Comparison of ENCODE assay signal across 8 cellular contexts in the genomic region with DNA sequence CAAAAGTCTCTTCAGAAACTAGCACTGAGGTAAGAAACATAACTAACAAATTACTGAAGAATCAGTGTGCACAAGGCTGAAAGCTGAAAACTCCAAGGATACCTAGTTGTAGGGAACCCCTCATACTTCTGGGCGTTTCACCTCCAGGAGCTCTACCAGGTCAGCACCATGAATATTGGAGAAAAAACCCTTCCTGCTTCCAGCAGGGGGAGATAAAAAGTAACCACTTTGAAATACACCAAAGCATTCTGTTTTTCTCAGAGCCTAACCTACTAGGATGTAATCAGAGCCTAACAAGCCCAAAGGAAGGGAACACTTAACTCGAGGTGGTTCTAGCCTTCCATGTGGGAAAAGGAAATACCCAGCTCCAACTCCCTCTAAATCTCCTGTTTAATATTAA.
A peak's percentile ranks its signal among the peaks of the same experiment; 100 is the strongest.
DNase-seq lines count a peak whose midpoint lies in the region; TF ChIP-seq lines count a peak whose summit lies in the region.

No MANE protein-coding gene starts in this region.

- TF ChIP-seq CTCF in brain (conservative IDR thresholded peaks at IDR 0.05): peak; percentile 27 to 56

- no peaks in the 10 kb centered on the region for H3K4me1 Mint-ChIP-seq in brain

- H3K27ac Mint-ChIP-seq in brain: no peak overlapping the region

- in situ Hi-C loops in G401 (cut with HindIII; ENCODE audit: low sequenced_read_pairs): no loop called here

- H3K9me3 Mint-ChIP-seq in brain: peaks cover 0 to 9% (median 3%) of the 10 kb centered on the region in 5 experiments

- peaks cover 3% of the 10 kb centered on the region for H3K27me3 Mint-ChIP-seq in brain

- no peaks in the 10 kb centered on the region for H3K36me3 Mint-ChIP-seq in brain

- H3K4me3 ChIP-seq in Jurkat, Clone E6-1 (ENCODE audit: low read length): no peak overlapping the region

- DNase-seq in G401 (ENCODE audit: low spot score): peak; percentile 35
- peak; percentile 29 for DNase-seq in Jurkat, Clone E6-1 (ENCODE audit: low read depth, low spot score)
- peak; percentile 26 for DNase-seq in myocyte (ENCODE audit: low read depth)
- no peak for DNase-seq in T-helper 2 cell
- no peak for DNase-seq in C1 segment of cervical spinal cord (lab: John Stamatoyannopoulos, UW)
- DNase-seq in DMS114 treated with DMSO at 0.1 percent for 48 hours (lab: John Stamatoyannopoulos, UW; ENCODE audit: unreplicated experiment): no peak
- DNase-seq in activated naive CD4-positive, alpha-beta T cell treated with anti-CD3 and anti-CD28 coated beads, Interleukin-2, amount 50 U/mL, for 16 hours: no peak

- H3K4me3 Mint-ChIP-seq in brain: no peak overlapping the region

Comparison
In these comparisons a context has a peak if more than half of its experiments do, and no peak if none do; other contexts are left out.
1. DNase-seq: peak in G401 (single experiment), Jurkat, Clone E6-1 (single experiment) and myocyte (single experiment); none in T-helper 2 cell (0 of 5), C1 segment of cervical spinal cord (0 of 14), DMS114 treated with DMSO at 0.1 percent for 48 hours (single experiment) and activated naive CD4-positive, alpha-beta T cell treated with anti-CD3 and anti-CD28 coated beads, Interleukin-2, amount 50 U/mL, for 16 hours (single experiment).